8 cellular contexts compared by ENCODE assay signal in the genomic region with DNA sequence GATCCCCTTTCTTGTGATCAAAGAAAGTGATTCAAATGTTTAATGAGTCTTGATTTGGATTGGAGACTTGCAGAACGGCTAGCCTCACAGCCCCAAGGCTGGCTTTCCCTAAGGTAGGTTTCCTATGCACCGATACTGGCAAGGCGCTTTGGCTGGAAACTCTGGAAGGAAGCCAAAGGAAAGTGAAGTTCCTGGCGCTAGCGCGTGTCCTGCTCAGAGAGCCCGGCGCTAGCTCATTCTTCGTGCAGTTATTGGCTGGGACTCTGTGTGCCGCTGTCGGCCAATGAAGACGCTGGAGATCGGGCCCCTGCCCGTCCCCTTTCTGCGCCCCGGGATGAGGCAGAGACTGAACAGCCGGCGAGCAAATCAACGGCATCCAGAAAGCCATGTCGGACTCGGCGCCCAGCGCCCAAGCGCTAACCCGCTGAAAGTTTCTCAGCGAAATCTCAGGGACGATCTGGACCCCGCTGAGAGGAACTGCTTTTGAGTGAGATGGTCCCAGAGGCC. TPM values are rescaled to one million over a fixed set of nuclear protein-coding genes. Genes with fewer than 3 reads are reported as not detected.
DNase-seq lines count a peak whose midpoint lies in the region; TF ChIP-seq lines count a peak whose summit lies in the region.

Gene PCDHGC3, plus strand, starts transcription at position 342 of the 507 bp plus-strand sequence. Its CDS starts 151 bp downstream, at position 493.

- peaks cover 41 to 90% (median 72%) of the 10 kb centered on the region in 5 experiments for H3K9me3 Mint-ChIP-seq in brain

- peaks cover 57% of the 10 kb centered on the region for H3K4me1 Mint-ChIP-seq in brain

- in situ Hi-C loops in SK-MEL-5 (cut with HindIII; ENCODE audit: low pct_unique_long_range_greater_than_20kb, low sequenced_read_pairs): no loop called here

- peak within 1 kb of the TSS; percentile 17 for H3K9ac ChIP-seq in Loucy (ENCODE audit: low read depth, low read length, poor library complexity, severe bottlenecking)

- no peaks in the 10 kb centered on the region for H3K9me2 ChIP-seq in Loucy (replicated peaks; ENCODE audit: low read depth, low read length)

- H3K4me3 ChIP-seq in H7 (ENCODE audit: insufficient read depth, low read depth, low read length): peak within 1 kb of the TSS; percentile 74
- H3K4me3 ChIP-seq in Loucy (ENCODE audit: low read length, poor library complexity, severe bottlenecking): peak within 1 kb of the TSS; percentile 68

- TF ChIP-seq CTCF in Loucy (conservative IDR thresholded peaks at IDR 0.05; ENCODE audit: low read length) (peak; percentile 40; the same call in 1 of the 2 replicates), brain (conservative IDR thresholded peaks at IDR 0.05) (peak; percentile 56)

- H2AFZ ChIP-seq in Loucy (ENCODE audit: low read length): peak within 1 kb of the TSS; percentile 76

- H3K27me3 ChIP-seq in H7 (ENCODE audit: control insufficient read depth, insufficient read depth, low read length): peaks cover 22% of the 10 kb centered on the region
- peaks cover 13% of the 10 kb centered on the region for H3K27me3 ChIP-seq in Loucy (ENCODE audit: insufficient read depth, low read length, poor library complexity, severe bottlenecking)

- H3K9me3 ChIP-seq in Loucy (ENCODE audit: insufficient read depth, low read depth, low read length): no peaks in the 10 kb centered on the region

- peak within 1 kb of the TSS; percentile 95 to 99 (median 98) for H3K4me3 Mint-ChIP-seq in brain

- no peaks in the 10 kb centered on the region for H3F3A ChIP-seq in Loucy (ENCODE audit: low read depth)

- H3K79me2 ChIP-seq in Loucy (ENCODE audit: insufficient read depth, low read length): no peaks in the 10 kb centered on the region

- no peaks in the 10 kb centered on the region for H4K20me1 ChIP-seq in Loucy (ENCODE audit: insufficient read depth, low read length, poor library complexity, severe bottlenecking)

- DNase-seq in H7 (peak; percentile 83), SK-MEL-5 (ENCODE audit: low read depth, low spot score) (peak; percentile 65), iPS DF 19.7 (ENCODE audit: low read depth, low spot score) (peak; percentile 80), putamen (ENCODE audit: low spot score) (peak; percentile 85), T-helper 9 cell (no peak)

- H3K4me1 ChIP-seq in Loucy (ENCODE audit: insufficient read depth, low read length, poor library complexity, severe bottlenecking): no peaks in the 10 kb centered on the region

- H3K36me3 ChIP-seq in H7 (replicated peaks; ENCODE audit: control insufficient read depth, insufficient read depth, low read length): no peaks in the 10 kb centered on the region
- H3K36me3 ChIP-seq in Loucy (ENCODE audit: insufficient read depth, low read length): no peaks in the 10 kb centered on the region

- H3K36me3 Mint-ChIP-seq in brain: peaks cover 100% of the 10 kb centered on the region

- peak within 1 kb of the TSS; percentile 76 for H3K4me2 ChIP-seq in Loucy (ENCODE audit: low read depth, low read length, poor library complexity, severe bottlenecking)

- H3K27me3 Mint-ChIP-seq in brain: peaks cover 7% of the 10 kb centered on the region

- H3K27ac Mint-ChIP-seq in brain: peak within 1 kb of the TSS; percentile 98 to 100 (median 99)

- peak; percentile 24 for TF ChIP-seq POLR2A in GM10847 (IDR thresholded peaks at IDR 0.05; ENCODE audit: extremely low read depth, insufficient read length)

RNA-seq across cellular contexts. Expression of gene PCDHGC3, which starts in this region (rescaled TPM):
- total RNA-seq in H7 (2014; rRNA removed; shearing (Covaris generic)): 27.4 and 31.7 TPM in 2 replicates
- total RNA-seq in SK-MEL-5 (2014; rRNA removed; shearing (Covaris generic)): 9.8 and 12.5 TPM in 2 replicates
- 26.9 and 36.1 TPM in 2 replicates for polyA plus RNA-seq in SK-MEL-5 (2015; cell fraction: cytosol; rRNA removed)
- 0.19 and 4.5 TPM in 2 replicates for polyA plus RNA-seq in SK-MEL-5 (2015; cell fraction: nucleus; rRNA removed)
- polyA plus RNA-seq in brain (ENCODE audit: insufficient read depth, low read depth, low replicate concordance): 246 TPM
